In the genomic region with DNA sequence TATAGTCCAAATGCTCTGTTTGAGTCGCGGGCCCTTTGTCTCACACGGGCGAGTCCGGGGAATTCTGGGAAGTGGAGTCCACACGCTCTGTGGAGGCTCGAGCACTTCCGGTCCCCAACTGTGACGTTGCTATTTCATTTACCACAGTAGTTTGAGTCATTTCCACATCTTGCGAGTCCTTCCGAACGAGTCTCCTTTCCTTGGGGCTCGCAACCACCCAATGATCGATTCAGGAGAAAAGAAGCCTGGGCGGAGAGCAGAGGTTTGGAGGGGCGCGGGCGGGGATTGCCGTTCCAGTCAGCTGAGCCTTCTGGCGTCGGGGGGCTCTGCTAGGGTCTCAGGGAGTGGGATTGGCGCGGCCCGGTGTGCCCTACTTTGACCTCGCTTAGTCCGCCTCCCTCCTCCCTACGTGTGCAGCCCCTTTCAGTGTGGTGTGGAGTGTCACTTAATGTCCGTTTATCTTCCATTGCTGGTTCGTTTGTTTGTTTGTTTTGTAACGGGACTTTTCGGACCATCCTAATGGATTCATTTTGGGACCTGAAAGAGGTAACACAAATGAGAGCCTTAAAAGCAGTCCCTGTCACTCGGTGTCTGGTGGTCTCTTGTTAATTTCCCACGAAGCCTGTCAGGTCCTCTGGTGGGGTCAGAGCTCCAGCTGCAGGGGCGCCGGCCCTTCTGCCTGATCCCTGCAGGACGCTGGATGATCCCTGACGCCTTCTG, we compare ENCODE assay signal across 8 cellular contexts. TPM values are rescaled to one million over a fixed set of nuclear protein-coding genes. Genes with fewer than 3 reads are reported as not detected.
DNase-seq lines count a peak whose midpoint lies in the region; ATAC-seq and FAIRE-seq lines count a peak whose summit lies in the region.

Gene ZNF222, plus strand, starts transcription at position 163 of the 720 bp plus-strand sequence. Its CDS starts 58 bp downstream, at position 221.

- no peak within 1 kb of the TSS for H4K91ac ChIP-seq in neuronal stem cell (ENCODE audit: low read depth, low read length, poor library complexity)

- no peak within 1 kb of the TSS for H3K4ac ChIP-seq in neuronal stem cell (ENCODE audit: low read length)

- no peak within 1 kb of the TSS for H2BK15ac ChIP-seq in neuronal stem cell (ENCODE audit: low read length)

- no peak for FAIRE-seq in frontal cortex (lab: Jason Lieb, UNC)

- no peaks in the 10 kb centered on the region for H3K79me1 ChIP-seq in neuronal stem cell (ENCODE audit: low read depth, low read length)

- WGBS in neuronal stem cell (ENCODE audit: extremely low coverage in 2 of 2, insufficient read length in 2 of 2, insufficient replicate concordance in 1 of 2), 2 donors = no CpG with 5 or more reads among the region's 37 CpGs

- peak within 1 kb of the TSS; percentile 67 for H3K4me2 ChIP-seq in neuronal stem cell (ENCODE audit: insufficient read depth, low read length, poor library complexity, severe bottlenecking)

- H3K9me3 ChIP-seq in neuronal stem cell (replicated peaks in 1 of 2; ENCODE audit: control insufficient read depth in 2 of 2, insufficient read depth in 1 of 2, low read depth in 1 of 2, low read length in 2 of 2) = peaks cover 3 to 25% of the 10 kb centered on the region in 2 donors

- no peak within 1 kb of the TSS for H2AK5ac ChIP-seq in neuronal stem cell (ENCODE audit: low read depth, low read length)

- no peak within 1 kb of the TSS for H4K8ac ChIP-seq in neuronal stem cell (ENCODE audit: low read depth, low read length)

- H3K36me3 ChIP-seq in neuronal stem cell (replicated peaks in 1 of 2; ENCODE audit: control insufficient read depth in 2 of 2, insufficient read depth in 2 of 2, low read length in 2 of 2) = peaks cover 18 to 38% of the 10 kb centered on the region in 2 donors

- H2BK12ac ChIP-seq in neuronal stem cell (ENCODE audit: low read length) = no peak within 1 kb of the TSS

- H3K14ac ChIP-seq in neuronal stem cell (ENCODE audit: low read length) = no peak within 1 kb of the TSS

- peak within 1 kb of the TSS; percentile 81 for H3K9ac ChIP-seq in neuronal stem cell (ENCODE audit: low read depth, low read length, poor library complexity)

- H3K18ac ChIP-seq in neuronal stem cell (ENCODE audit: low read length) = peak within 1 kb of the TSS; percentile 16

- peaks cover 5 to 8% of the 10 kb centered on the region in 2 donors for H3K4me1 ChIP-seq in neuronal stem cell (ENCODE audit: control insufficient read depth in 2 of 2, insufficient read depth in 1 of 2, low read depth in 1 of 2, low read length in 2 of 2)

- no peak within 1 kb of the TSS for H3K23ac ChIP-seq in neuronal stem cell (ENCODE audit: low read depth, low read length, poor library complexity)

- H2BK120ac ChIP-seq in neuronal stem cell (ENCODE audit: low read depth, low read length) = no peak within 1 kb of the TSS

- peak within 1 kb of the TSS; percentile 83 to 85 for H3K4me3 ChIP-seq in neuronal stem cell (ENCODE audit: low read length in 2 of 2)

- H2AFZ ChIP-seq in neuronal stem cell (ENCODE audit: low read length) = peak within 1 kb of the TSS; percentile 95

- DNase-seq in DMS153 (lab: John Stamatoyannopoulos, UW) (peak; percentile 60), Kasumi-1 (lab: John Stamatoyannopoulos, UW) (peak; percentile 94), SIG-M5 treated with dmso at 0.1 percent for 504 hours (lab: John Stamatoyannopoulos, UW; ENCODE audit: unreplicated experiment) (peak; percentile 90), frontal cortex (ENCODE audit: low spot score in 2 of 2) (peak; percentile 36 to 74), neuronal stem cell (ENCODE audit: low spot score) (peak; percentile 59), stromal cell of bone marrow (ENCODE audit: low read depth) (peak; percentile 90)
- peak; percentile 81 for DNase-seq in activated naive CD4-positive, alpha-beta T cell treated with Interleukin-2 at 50 U/mL for 16 hours

- no peak within 1 kb of the TSS for H2BK5ac ChIP-seq in neuronal stem cell (ENCODE audit: low read length)

- H3K27me3 ChIP-seq in neuronal stem cell (ENCODE audit: control insufficient read depth in 3 of 3, insufficient read depth in 3 of 3, low read depth in 1 of 3, low read length in 3 of 3) = no peaks in the 10 kb centered on the region

- peak; percentile 86 for ATAC-seq in GM21576 (IDR thresholded peaks at IDR 0.05; ENCODE audit: unreplicated experiment)

- no peak within 1 kb of the TSS for H3K27ac ChIP-seq in neuronal stem cell (replicated peaks; ENCODE audit: low read length)

RNA-seq across cellular contexts. Expression of gene ZNF222, which starts in this region (rescaled TPM):
- total RNA-seq in frontal cortex = 18.3 TPM
- polyA plus RNA-seq in neuronal stem cell (2013, experiment 1 of 2) = 4.8 TPM
- polyA plus RNA-seq in neuronal stem cell (2013, experiment 2 of 2) = 4.7 TPM
